In the genomic region with DNA sequence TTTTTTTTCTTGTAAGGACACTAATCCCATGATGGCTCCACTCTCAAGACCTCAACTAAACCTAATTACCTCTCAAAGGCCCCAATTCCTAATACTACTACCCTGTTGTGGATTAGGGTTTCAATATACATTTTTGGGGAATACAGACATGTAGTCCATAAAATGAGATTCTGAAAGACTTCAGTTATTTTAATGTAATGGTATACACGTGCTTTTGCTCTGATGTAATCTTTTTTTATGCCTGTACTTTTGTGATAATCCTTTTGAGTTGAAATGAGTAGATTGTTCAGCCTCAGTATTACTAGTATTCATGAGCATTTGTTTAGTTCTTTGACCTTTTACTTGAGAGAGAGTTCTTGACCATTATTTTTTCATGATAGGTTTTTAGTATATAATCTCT, we compare ENCODE assay signal across 18 cellular contexts. TPM values are rescaled to one million over a fixed set of nuclear protein-coding genes. Genes with fewer than 3 reads are reported as not detected.
DNase-seq lines count a peak whose midpoint lies in the region; ATAC-seq, FAIRE-seq and TF ChIP-seq lines count a peak whose summit lies in the region.
"Had no signal": no experiment of that assay in that cellular context is flagged by ENCODE, and none has a peak within 500 bp of the region (broad histone marks: within the 10 kb centered on the region; RNA-seq: fewer than 3 reads in every experiment).

No MANE protein-coding gene starts in this region.

- no peak overlapping the region for H4K91ac ChIP-seq in mesenchymal stem cell (ENCODE audit: low read length)

- no peak overlapping the region for H2AK5ac ChIP-seq in mesenchymal stem cell (ENCODE audit: low read length, severe bottlenecking)

- H3K36me3 Mint-ChIP-seq in T-helper 17 cell (ENCODE audit: low read depth) = peaks cover 12% of the 10 kb centered on the region

- intact Hi-C loops in stomach (cut with DNase I; ENCODE audit: low total_unique reads) = no loop called here

- no peak overlapping the region for H4K8ac ChIP-seq in mesenchymal stem cell (ENCODE audit: low read length)

- no peak for TF ChIP-seq EP300 in stomach (IDR thresholded peaks at IDR 0.05)

- H3K18ac ChIP-seq in mesenchymal stem cell (ENCODE audit: low read depth in 1 of 2, low read length in 2 of 2) = no peak overlapping the region

- no peak overlapping the region for H3K23ac ChIP-seq in mesenchymal stem cell (ENCODE audit: low read length in 2 of 2)

- no peak for ATAC-seq in T-helper 17 cell
- ATAC-seq: HCT116 had no signal

- H3K4me1 Mint-ChIP-seq in T-helper 17 cell = peaks cover 21% of the 10 kb centered on the region
- H3K4me1 Mint-ChIP-seq: H9 had no signal

- no peaks in the 10 kb centered on the region for H3K27me3 Mint-ChIP-seq in T-helper 17 cell
- H3K27me3 Mint-ChIP-seq: CD4-positive, alpha-beta memory T cell had no signal

- DNase-seq in H54 (ENCODE audit: insufficient read length, low spot score) = no peak
- no peak for DNase-seq in T-helper 17 cell
- no peak for DNase-seq in mesenchymal stem cell
- DNase-seq in stomach = no peak
- no peak for DNase-seq in T-helper 1 cell
- DNase-seq in ureter (ENCODE audit: low spot score) = no peak
- DNase-seq: C1 segment of cervical spinal cord; Calu3; CD4-positive, alpha-beta memory T cell; COR-L47; DMS53; DMS79 treated with DMSO at 0.1 percent for 48 hours; GM23248; H9 had no signal

- H3K4me2 ChIP-seq in mesenchymal stem cell (ENCODE audit: low read length, poor library complexity, severe bottlenecking) = no peak overlapping the region

- peak overlapping the region; percentile 14 for H3K27ac Mint-ChIP-seq in T-helper 17 cell
- H3K27ac Mint-ChIP-seq: CD4-positive, alpha-beta memory T cell had no signal

- H2BK15ac ChIP-seq in mesenchymal stem cell (ENCODE audit: low read depth, poor library complexity, severe bottlenecking) = no peak overlapping the region

- H3K4me1 ChIP-seq in mesenchymal stem cell (ENCODE audit: control insufficient read depth, insufficient read depth, low read depth, low read length) = peaks cover 2% of the 10 kb centered on the region
- H3K4me1 ChIP-seq in stomach = no peaks in the 10 kb centered on the region

- H2BK12ac ChIP-seq in mesenchymal stem cell (ENCODE audit: low read length in 2 of 2) = no peak overlapping the region

- 95% methylated on average over 1 of the region's 1 CpG for WGBS in mesenchymal stem cell
- 82 to 95% (median 84%) methylated on average over 1 of the region's 1 CpG for WGBS in stomach, 5 donors

- H3K4ac ChIP-seq in mesenchymal stem cell (ENCODE audit: low read depth in 1 of 2, low read length in 2 of 2) = no peak overlapping the region

- H3K27me3 ChIP-seq in mesenchymal stem cell (ENCODE audit: control insufficient read depth in 1 of 2, insufficient read depth in 1 of 2, low read length in 2 of 2) (no peaks in the 10 kb centered on the region), stomach (no peaks in the 10 kb centered on the region)

- TF ChIP-seq POLR2A in H54 (IDR thresholded peaks at IDR 0.05; ENCODE audit: low read depth, low read length) (no peak), stomach (IDR thresholded peaks at IDR 0.05) (no peak)

- peaks cover 6% of the 10 kb centered on the region for H3K79me1 ChIP-seq in mesenchymal stem cell (replicated peaks; ENCODE audit: low read length, poor library complexity, severe bottlenecking)

- H3K4me3 Mint-ChIP-seq in T-helper 17 cell = no peak overlapping the region
- H3K4me3 Mint-ChIP-seq: CD4-positive, alpha-beta memory T cell; H9 had no signal

- H3K14ac ChIP-seq in mesenchymal stem cell (ENCODE audit: low read length in 2 of 2) = no peak overlapping the region

- H2BK5ac ChIP-seq in mesenchymal stem cell (ENCODE audit: low read depth, low read length, poor library complexity, severe bottlenecking) = peak overlapping the region; percentile 51

- H3K9me3 ChIP-seq in T-helper 17 cell (ENCODE audit: control insufficient read depth, low read length, poor library complexity, severe bottlenecking) = no peaks in the 10 kb centered on the region
- H3K9me3 ChIP-seq in mesenchymal stem cell (ENCODE audit: control insufficient read depth, low read length) = no peaks in the 10 kb centered on the region
- H3K9me3 ChIP-seq in stomach = no peaks in the 10 kb centered on the region

- H3K27ac ChIP-seq in mesenchymal stem cell (ENCODE audit: low read length, poor library complexity, severe bottlenecking) = no peak overlapping the region
- no peak overlapping the region for H3K27ac ChIP-seq in stomach
- H3K27ac ChIP-seq: GM23248 had no signal

- no peak overlapping the region for H2BK120ac ChIP-seq in mesenchymal stem cell (ENCODE audit: low read depth, low read length)

- peaks cover 3 to 5% of the 10 kb centered on the region in 2 experiments for H3K36me3 ChIP-seq in mesenchymal stem cell (ENCODE audit: control insufficient read depth in 1 of 2, insufficient read depth in 2 of 2, low read depth in 1 of 2, low read length in 2 of 2)
- peaks cover 0 to 69% (median 45%) of the 10 kb centered on the region in 4 donors for H3K36me3 ChIP-seq in stomach

- no peak overlapping the region for H2AFZ ChIP-seq in mesenchymal stem cell (ENCODE audit: low read depth, low read length)
- H2AFZ ChIP-seq: GM23248 had no signal

- no peak overlapping the region for H3K4me3 ChIP-seq in mesenchymal stem cell (ENCODE audit: insufficient read depth in 1 of 2, low read depth in 1 of 2, low read length in 2 of 2)
- no peak overlapping the region for H3K4me3 ChIP-seq in stomach
- H3K4me3 ChIP-seq: GM23248 had no signal

- TF ChIP-seq CTCF in stomach (IDR thresholded peaks at IDR 0.05) = no peak

- no peak overlapping the region for H3K9ac ChIP-seq in mesenchymal stem cell (ENCODE audit: low read length)
- H3K9ac ChIP-seq: GM23248 had no signal

- peak; percentile 52 for FAIRE-seq in H54 (lab: Jason Lieb, UNC)
- FAIRE-seq: GM12892, GM19239, H1 had no signal

RNA-seq across cellular contexts. Expression of a gene that starts 9.5 kb away (rescaled TPM):
- total RNA-seq in T-helper 17 cell (10 to 100 TPM; 16.4 to 18.9 TPM), stomach (10 to 100 TPM in 3 of 5 donors, 1 to 10 TPM in 2; 4.5 to 34.1 (median 10.5) TPM), ureter (10.2 TPM)
- 6.0 TPM for polyA plus RNA-seq in mesenchymal stem cell (2013, experiment 1 of 2)
- 5.7 TPM for polyA plus RNA-seq in mesenchymal stem cell (2013, experiment 2 of 2)
- 1 to 10 TPM; 3.5 to 5.7 (median 4.7) TPM for polyA plus RNA-seq in stomach

RNA-seq across cellular contexts. Expression of a gene that starts 51.5 kb away (rescaled TPM):
- total RNA-seq in T-helper 17 cell = 1 to 10 TPM; 1.5 to 1.6 TPM
- polyA plus RNA-seq in mesenchymal stem cell (2013, experiment 1 of 2) = 93.9 TPM
- polyA plus RNA-seq in mesenchymal stem cell (2013, experiment 2 of 2) = 102 TPM
- 10 to 100 TPM in 1 of 5 donors, 1 to 10 TPM in 3, under 1 TPM in 1; 0.45 to 12.0 (median 5.8) TPM for total RNA-seq in stomach
- polyA plus RNA-seq in stomach = 10 to 100 TPM; 13.4 to 21.8 (median 18.9) TPM
- total RNA-seq in ureter = 139 TPM

Comparison
In these comparisons a context has a peak if more than half of its experiments do, and no peak if none do; other contexts are left out.
1. RNA of a gene that starts 51.5 kb away (total RNA-seq): 139 TPM in ureter (single experiment); 0.45 to 12.0 TPM in stomach and 1.5 to 1.6 TPM in T-helper 17 cell; every median in the first group is over 10 times any median in the second.